Comparison of ENCODE assay signal across 23 cellular contexts in genomic region chr3:56999547-56999946, GRCh38.
DNase-seq lines count a peak whose midpoint lies in the region; ATAC-seq, FAIRE-seq and TF ChIP-seq lines count a peak whose summit lies in the region.
"Had no signal": no experiment of that assay in that cellular context is flagged by ENCODE, and none has a peak within 500 bp of the region (broad histone marks: within the 10 kb centered on the region; RNA-seq: fewer than 3 reads in every experiment).

No MANE protein-coding gene starts in this region.

- H2BK5ac ChIP-seq in mesenchymal stem cell (ENCODE audit: low read depth, low read length, poor library complexity, severe bottlenecking), result no peak overlapping the region

- SMC1A ChIA-PET in GM12878 (lab: Charles Lee; ENCODE audit: uncharacterized antibody, unreplicated experiment), result interaction anchor here (0.6 to 2.0 kb wide), 12 partner anchors 8 to 305 kb away, joined by 3 to 7 read pairs (median 4); no protein-coding TSS in a partner anchor

- H3K4me1 ChIP-seq in HepG2 (ENCODE audit: insufficient read depth, low read length) (peaks cover 20% of the 10 kb centered on the region), right lobe of liver (no peaks in the 10 kb centered on the region), GM12878 (ENCODE audit: control insufficient read depth, insufficient read depth, low read length) (no peaks in the 10 kb centered on the region; the same call in 1 of the 2 replicates), mesenchymal stem cell (ENCODE audit: control insufficient read depth, insufficient read depth, low read depth, low read length) (peaks cover 2% of the 10 kb centered on the region), sigmoid colon (peaks cover 0 to 57% (median 39%) of the 10 kb centered on the region in 4 donors)
- H3K4me1 ChIP-seq: BLaER1, HAP-1 had no signal

- H2AFZ ChIP-seq in HepG2 (ENCODE audit: low read length) (no peak overlapping the region), GM12878 (ENCODE audit: control insufficient read depth, low read depth, low read length) (no peak overlapping the region; the same call in 1 of the 2 replicates), mesenchymal stem cell (ENCODE audit: low read depth, low read length) (no peak overlapping the region)
- H2AFZ ChIP-seq: GM23338 had no signal

- no peak overlapping the region for H2BK15ac ChIP-seq in mesenchymal stem cell (ENCODE audit: low read depth, poor library complexity, severe bottlenecking)

- RAD21 ChIA-PET in GM12878 (lab: Charles Lee; ENCODE audit: unreplicated experiment), result interaction anchor here (1.0 to 1.8 kb wide), 2 partner anchors 78 to 96 kb away, joined by 3 to 5 read pairs; no protein-coding TSS in a partner anchor

- no peak overlapping the region for H4K8ac ChIP-seq in mesenchymal stem cell (ENCODE audit: low read length)

- TF ChIP-seq CTCF in HepG2 (CRISPR knock-in tag; IDR thresholded peaks at IDR 0.05) (no peak), right lobe of liver (IDR thresholded peaks at IDR 0.05) (no peak), GM12878 (IDR thresholded peaks at IDR 0.05 in 2 of 3, conservative IDR thresholded peaks at IDR 0.05 in 1 of 3; ENCODE audit: control insufficient read depth in 2 of 3, extremely low read depth in 1 of 3, insufficient read depth in 1 of 3, low read depth in 3 of 3, low read length in 3 of 3) (no peak), sigmoid colon (IDR thresholded peaks at IDR 0.05) (no peak)

- no peak overlapping the region for H3K4me2 ChIP-seq in HepG2 (ENCODE audit: low read depth, low read length)
- no peak overlapping the region for H3K4me2 ChIP-seq in GM12878 (ENCODE audit: control insufficient read depth, insufficient read depth)
- H3K4me2 ChIP-seq in mesenchymal stem cell (ENCODE audit: low read length, poor library complexity, severe bottlenecking), result no peak overlapping the region
- H3K4me2 ChIP-seq: BLaER1, GM23338 had no signal

- POLR2A ChIA-PET in HepG2 (lab: Yijun Ruan, JAX), result no interaction called here
- POLR2A ChIA-PET in GM12878 (lab: Charles Lee), result no interaction called here

- H3K27me3 ChIP-seq in HepG2 (ENCODE audit: control insufficient read depth in 1 of 2, insufficient read depth in 2 of 2, low read length in 2 of 2) (no peaks in the 10 kb centered on the region), right lobe of liver (no peaks in the 10 kb centered on the region), GM12878 (replicated peaks in 1 of 2; ENCODE audit: control insufficient read depth in 2 of 2, insufficient read depth in 2 of 2, low read length in 1 of 2) (no peaks in the 10 kb centered on the region), mesenchymal stem cell (ENCODE audit: control insufficient read depth in 1 of 2, insufficient read depth in 1 of 2, low read length in 2 of 2) (peaks cover 0 to 4% of the 10 kb centered on the region in 2 experiments), sigmoid colon (no peaks in the 10 kb centered on the region)
- H3K27me3 ChIP-seq: BLaER1 had no signal

- no peak overlapping the region for H3K4ac ChIP-seq in mesenchymal stem cell (ENCODE audit: low read depth in 1 of 2, low read length in 2 of 2)

- no peak overlapping the region for H3K14ac ChIP-seq in mesenchymal stem cell (ENCODE audit: low read length in 2 of 2)

- no peak overlapping the region for H3K27ac ChIP-seq in HepG2 (ENCODE audit: extremely low read length, insufficient read depth, low read length)
- no peak overlapping the region for H3K27ac ChIP-seq in right lobe of liver
- no peak overlapping the region for H3K27ac ChIP-seq in GM12878 (ENCODE audit: control insufficient read depth, insufficient read depth)
- no peak overlapping the region for H3K27ac ChIP-seq in mesenchymal stem cell (ENCODE audit: low read length, poor library complexity, severe bottlenecking)
- peak overlapping the region in 3 of 4 donors; percentile 34 to 78 (median 74) for H3K27ac ChIP-seq in sigmoid colon
- H3K27ac ChIP-seq: 22Rv1, BLaER1, C4-2B had no signal

- no peaks in the 10 kb centered on the region for H3K79me1 ChIP-seq in mesenchymal stem cell (replicated peaks; ENCODE audit: low read length, poor library complexity, severe bottlenecking)

- BruUV-seq in HepG2 (replicated peaks; lab: Mats Ljungman, UMichigan) (no TSS peak), GM12878 (replicated peaks; lab: Mats Ljungman, UMichigan) (no TSS peak)

- no peak overlapping the region for H3K23ac ChIP-seq in mesenchymal stem cell (ENCODE audit: low read length in 2 of 2)

- intact Hi-C loops in HepG2 (cut with micrococcal nuclease; ENCODE audit: unreplicated experiment) (no loop called here), right lobe of liver (cut with DNase I) (no loop called here), GM12878 (cut with micrococcal nuclease; ENCODE audit: unreplicated experiment) (loop anchor here (5.0 to 10.0 kb wide), 2 partner anchors 78 to 165 kb away; partner anchors contain the start of gene IL17RD), sigmoid colon (cut with DNase I) (loop anchor here (5.0 kb wide), 2 partner anchors 168 to 228 kb away; partner anchors contain the start of genes APPL1 and IL17RD)

- no peaks in the 10 kb centered on the region for H3K36me3 ChIP-seq in HepG2 (replicated peaks in 1 of 2; ENCODE audit: control insufficient read depth in 1 of 2, insufficient read depth in 2 of 2, low read length in 2 of 2)
- H3K36me3 ChIP-seq in right lobe of liver, result no peaks in the 10 kb centered on the region
- no peaks in the 10 kb centered on the region for H3K36me3 ChIP-seq in GM12878 (ENCODE audit: control insufficient read depth in 2 of 2, insufficient read depth in 2 of 2, low read length in 1 of 2)
- peaks cover 0 to 4% of the 10 kb centered on the region in 2 experiments for H3K36me3 ChIP-seq in mesenchymal stem cell (ENCODE audit: control insufficient read depth in 1 of 2, insufficient read depth in 2 of 2, low read depth in 1 of 2, low read length in 2 of 2)
- H3K36me3 ChIP-seq in sigmoid colon, result no peaks in the 10 kb centered on the region
- H3K36me3 ChIP-seq: BLaER1, HAP-1 had no signal

- H4K91ac ChIP-seq in mesenchymal stem cell (ENCODE audit: low read length), result no peak overlapping the region

- in situ Hi-C loops in HepG2 (cut with HindIII; ENCODE audit: extremely low pct_ligation_motif_present, low pct_unique_long_range_greater_than_20kb), result loop anchor here (10.0 kb wide), 2 partner anchors 85 to 225 kb away; partner anchors contain the start of gene APPL1
- in situ Hi-C loops in GM12878 (cut with MboI), result no loop called here

- H2BK12ac ChIP-seq in mesenchymal stem cell (ENCODE audit: low read length in 2 of 2), result no peak overlapping the region

- TF ChIP-seq POLR2A in HepG2 (IDR thresholded peaks at IDR 0.05; ENCODE audit: insufficient read depth in 1 of 2, low read depth in 2 of 2, low read length in 2 of 2), result no peak
- no peak for TF ChIP-seq POLR2A in right lobe of liver (IDR thresholded peaks at IDR 0.05)
- TF ChIP-seq POLR2A in GM12878 (IDR thresholded peaks at IDR 0.05; ENCODE audit: low read depth, low read length), result no peak
- TF ChIP-seq POLR2A in sigmoid colon (IDR thresholded peaks at IDR 0.05), result no peak
- no peak for TF ChIP-seq POLR2A in GM12892 (IDR thresholded peaks at IDR 0.05; ENCODE audit: low read depth, low read length)

- no peak for TF ChIP-seq EP300 in HepG2 (IDR thresholded peaks at IDR 0.05; ENCODE audit: low read depth in 2 of 2, low read length in 2 of 2)
- no peak for TF ChIP-seq EP300 in HepG2 (CRISPR knock-in tag; IDR thresholded peaks at IDR 0.05; ENCODE audit: borderline replicate concordance)
- TF ChIP-seq EP300 in GM12878 (IDR thresholded peaks at IDR 0.05; ENCODE audit: borderline replicate concordance in 1 of 2, control insufficient read depth in 1 of 2, low read depth in 2 of 2, low read length in 2 of 2), result no peak
- TF ChIP-seq EP300 in sigmoid colon (IDR thresholded peaks at IDR 0.05), result no peak

- no peak for DNase-seq in HepG2 (ENCODE audit: low spot score)
- no peak for DNase-seq in right lobe of liver
- no peak for DNase-seq in GM12878 (ENCODE audit: low read depth, low spot score)
- DNase-seq in mesenchymal stem cell, result no peak
- DNase-seq in sigmoid colon, result no peak
- no peak for DNase-seq in GM12892 (ENCODE audit: insufficient read length)
- DNase-seq: CD4-positive, CD25-positive, alpha-beta regulatory T cell; CD8-positive, alpha-beta memory T cell; DMS 273 treated with DMSO at 0.1 percent for 48 hours; DMS79; EL; GDM1; HFFc6 had no signal

- H2BK120ac ChIP-seq in mesenchymal stem cell (ENCODE audit: low read depth, low read length), result no peak overlapping the region

- H3K9ac ChIP-seq in HepG2 (ENCODE audit: insufficient read depth, low read depth, low read length), result no peak overlapping the region
- no peak overlapping the region for H3K9ac ChIP-seq in GM12878 (ENCODE audit: control insufficient read depth, insufficient read depth, low read length)
- H3K9ac ChIP-seq in mesenchymal stem cell (ENCODE audit: low read length), result peak overlapping the region; percentile 17
- H3K9ac ChIP-seq: BLaER1 had no signal

- TF ChIP-seq RAD21 in HepG2 (CRISPR knock-in tag; IDR thresholded peaks at IDR 0.05), result no peak
- no peak for TF ChIP-seq RAD21 in GM12878 (IDR thresholded peaks at IDR 0.05; ENCODE audit: insufficient read depth, low read depth, low read length)

- H3K18ac ChIP-seq in mesenchymal stem cell (ENCODE audit: low read depth in 1 of 2, low read length in 2 of 2), result no peak overlapping the region

- CTCF ChIA-PET in HepG2 (lab: Yijun Ruan, JAX; ENCODE audit: low intra/inter-chr PET ratio, low total read pairs) (no interaction called here), GM12878 (lab: Yijun Ruan, JAX) (interaction anchor here (0.5 to 6.6 kb wide), 11 partner anchors 9 to 407 kb away, joined by 3 to 60 read pairs (median 4); no protein-coding TSS in a partner anchor)

- H3K79me2 ChIP-seq in HepG2 (ENCODE audit: insufficient read depth, low read length), result no peaks in the 10 kb centered on the region
- no peaks in the 10 kb centered on the region for H3K79me2 ChIP-seq in GM12878 (ENCODE audit: control insufficient read depth, insufficient read depth, low read length)

- H3K9me3 ChIP-seq in HepG2 (ENCODE audit: low read length) (no peaks in the 10 kb centered on the region), right lobe of liver (no peaks in the 10 kb centered on the region), GM12878 (replicated peaks; ENCODE audit: control insufficient read depth, insufficient read depth, low read length) (no peaks in the 10 kb centered on the region), mesenchymal stem cell (ENCODE audit: control insufficient read depth, low read length) (no peaks in the 10 kb centered on the region), sigmoid colon (no peaks in the 10 kb centered on the region)
- H3K9me3 ChIP-seq: BLaER1, HAP-1 had no signal

- FAIRE-seq in HepG2 (lab: Jason Lieb, UNC) (no peak), GM12878 (lab: Jason Lieb, UNC) (peak; percentile 38), GM12892 (lab: Jason Lieb, UNC) (no peak)
- FAIRE-seq: A204.1, D721Med, GM19239 had no signal

- no peak overlapping the region for H3K4me3 ChIP-seq in HepG2 (replicated peaks in 1 of 3; ENCODE audit: insufficient read depth in 1 of 3, low read depth in 2 of 3, low read length in 3 of 3)
- no peak overlapping the region for H3K4me3 ChIP-seq in right lobe of liver
- no peak overlapping the region for H3K4me3 ChIP-seq in GM12878
- no peak overlapping the region for H3K4me3 ChIP-seq in mesenchymal stem cell (ENCODE audit: insufficient read depth in 1 of 2, low read depth in 1 of 2, low read length in 2 of 2)
- H3K4me3 ChIP-seq in sigmoid colon, result no peak overlapping the region
- H3K4me3 ChIP-seq: BLaER1, GM23338, HAP-1 had no signal

- no peak overlapping the region for H2AK5ac ChIP-seq in mesenchymal stem cell (ENCODE audit: low read length, severe bottlenecking)

- H4K20me1 ChIP-seq in HepG2 (ENCODE audit: insufficient read depth, low read length), result no peaks in the 10 kb centered on the region
- no peaks in the 10 kb centered on the region for H4K20me1 ChIP-seq in GM12878 (ENCODE audit: control insufficient read depth, insufficient read depth)
- H4K20me1 ChIP-seq: BLaER1 had no signal

- no peak for ATAC-seq in HepG2
- ATAC-seq in right lobe of liver, result no peak
- ATAC-seq in GM12878, result no peak
- ATAC-seq in HG03469 (IDR thresholded peaks at IDR 0.05; ENCODE audit: unreplicated experiment), result no peak
- no peak for ATAC-seq in GM18858 (IDR thresholded peaks at IDR 0.05; ENCODE audit: unreplicated experiment)
- ATAC-seq: GM23338 had no signal

Comparison
In these comparisons a context has a peak if more than half of its experiments do, and no peak if none do; other contexts are left out.
1. H3K27ac ChIP-seq: peak in sigmoid colon (3 of 4); none in HepG2 (single experiment), right lobe of liver (0 of 3), GM12878 (single experiment) and mesenchymal stem cell (single experiment).
2. intact Hi-C loops: an anchor here in GM12878 (5.0 to 10.0 kb wide) and sigmoid colon (5.0 kb wide); none called in HepG2 and right lobe of liver.
3. Of the 75 proteins assayed by ChIP-seq in both HepG2 and GM12878: peak only in HepG2: CEBPB; only in GM12878: none; in both: none; in neither: 74.